ENCODE assay signal across 1 cellular context in the genomic region with DNA sequence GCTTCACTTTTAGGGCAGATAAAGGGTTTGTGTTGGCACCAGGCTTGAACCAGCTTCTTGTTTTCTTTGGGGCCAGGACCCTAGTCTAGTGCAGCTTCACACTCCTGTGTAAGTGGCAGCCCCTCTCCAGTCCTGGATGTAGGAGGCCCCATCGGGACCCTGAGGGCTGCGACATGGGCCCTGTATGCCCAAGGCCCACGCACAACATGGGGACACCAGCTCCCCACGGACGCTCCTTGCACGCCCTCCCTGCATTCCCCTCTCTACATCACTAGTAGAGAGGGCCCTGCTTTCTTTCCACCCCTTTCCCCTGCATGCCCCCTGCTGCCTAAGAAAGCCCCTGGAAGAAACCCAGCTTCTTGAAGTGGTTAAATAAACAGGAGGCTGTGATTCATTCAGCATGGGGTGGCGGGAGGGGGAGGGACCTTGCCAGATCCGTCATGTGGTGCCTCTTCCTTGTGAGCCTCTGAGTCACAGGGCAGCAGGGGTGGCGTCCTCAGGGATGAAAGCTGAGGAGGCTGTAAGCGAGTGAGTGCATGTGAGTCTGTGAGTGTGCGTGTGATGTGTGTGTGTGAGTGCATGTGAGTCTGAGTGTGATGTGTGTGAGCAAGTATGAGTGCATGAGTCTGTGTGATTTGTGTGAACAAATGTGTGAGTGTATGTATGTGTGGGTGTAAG.
TF ChIP-seq lines count a peak whose summit lies in the region.

No MANE protein-coding gene starts in this region.

TF ChIP-seq in HEK293, 187 proteins besides CTCF, POLR2A, EP300 and RAD21 (continued from another document and continues in another):
- TF ChIP-seq, protein P1, sequence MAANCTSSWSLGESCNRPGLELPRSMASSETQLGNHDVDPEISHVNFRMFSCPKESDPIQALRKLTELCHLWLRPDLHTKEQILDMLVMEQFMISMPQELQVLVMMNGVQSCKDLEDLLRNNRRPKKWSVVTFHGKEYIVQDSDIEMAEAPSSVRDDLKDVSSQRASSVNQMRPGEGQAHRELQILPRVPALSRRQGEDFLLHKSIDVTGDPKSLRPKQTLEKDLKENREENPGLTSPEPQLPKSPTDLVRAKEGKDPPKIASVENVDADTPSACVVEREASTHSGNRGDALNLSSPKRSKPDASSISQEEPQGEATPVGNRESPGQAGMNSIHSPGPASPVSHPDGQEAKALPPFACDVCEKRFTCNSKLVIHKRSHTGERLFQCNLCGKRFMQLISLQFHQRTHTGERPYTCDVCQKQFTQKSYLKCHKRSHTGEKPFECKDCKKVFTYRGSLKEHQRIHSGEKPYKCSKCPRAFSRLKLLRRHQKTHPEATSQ (tag by site-specific recombination; IDR thresholded peaks at IDR 0.05), result no peak
- no peak for TF ChIP-seq BCL11A (tag by site-specific recombination; IDR thresholded peaks at IDR 0.05; ENCODE audit: low read depth)
- no peak for TF ChIP-seq ZNF132 (tag by site-specific recombination; IDR thresholded peaks at IDR 0.05; ENCODE audit: borderline replicate concordance)
- no peak for TF ChIP-seq ZNF274 (IDR thresholded peaks at IDR 0.05; ENCODE audit: low read length)
- no peak for TF ChIP-seq ZNF274 (tag by site-specific recombination; IDR thresholded peaks at IDR 0.05; ENCODE audit: borderline replicate concordance)
- no peak for TF ChIP-seq ZNF624 (tag by site-specific recombination; IDR thresholded peaks at IDR 0.05)
- no peak for TF ChIP-seq ZNF214 (tag by site-specific recombination; IDR thresholded peaks at IDR 0.05; ENCODE audit: borderline replicate concordance)
- no peak for TF ChIP-seq ZNF16 (tag by site-specific recombination; IDR thresholded peaks at IDR 0.05; ENCODE audit: low read depth)
- TF ChIP-seq, protein P2, sequence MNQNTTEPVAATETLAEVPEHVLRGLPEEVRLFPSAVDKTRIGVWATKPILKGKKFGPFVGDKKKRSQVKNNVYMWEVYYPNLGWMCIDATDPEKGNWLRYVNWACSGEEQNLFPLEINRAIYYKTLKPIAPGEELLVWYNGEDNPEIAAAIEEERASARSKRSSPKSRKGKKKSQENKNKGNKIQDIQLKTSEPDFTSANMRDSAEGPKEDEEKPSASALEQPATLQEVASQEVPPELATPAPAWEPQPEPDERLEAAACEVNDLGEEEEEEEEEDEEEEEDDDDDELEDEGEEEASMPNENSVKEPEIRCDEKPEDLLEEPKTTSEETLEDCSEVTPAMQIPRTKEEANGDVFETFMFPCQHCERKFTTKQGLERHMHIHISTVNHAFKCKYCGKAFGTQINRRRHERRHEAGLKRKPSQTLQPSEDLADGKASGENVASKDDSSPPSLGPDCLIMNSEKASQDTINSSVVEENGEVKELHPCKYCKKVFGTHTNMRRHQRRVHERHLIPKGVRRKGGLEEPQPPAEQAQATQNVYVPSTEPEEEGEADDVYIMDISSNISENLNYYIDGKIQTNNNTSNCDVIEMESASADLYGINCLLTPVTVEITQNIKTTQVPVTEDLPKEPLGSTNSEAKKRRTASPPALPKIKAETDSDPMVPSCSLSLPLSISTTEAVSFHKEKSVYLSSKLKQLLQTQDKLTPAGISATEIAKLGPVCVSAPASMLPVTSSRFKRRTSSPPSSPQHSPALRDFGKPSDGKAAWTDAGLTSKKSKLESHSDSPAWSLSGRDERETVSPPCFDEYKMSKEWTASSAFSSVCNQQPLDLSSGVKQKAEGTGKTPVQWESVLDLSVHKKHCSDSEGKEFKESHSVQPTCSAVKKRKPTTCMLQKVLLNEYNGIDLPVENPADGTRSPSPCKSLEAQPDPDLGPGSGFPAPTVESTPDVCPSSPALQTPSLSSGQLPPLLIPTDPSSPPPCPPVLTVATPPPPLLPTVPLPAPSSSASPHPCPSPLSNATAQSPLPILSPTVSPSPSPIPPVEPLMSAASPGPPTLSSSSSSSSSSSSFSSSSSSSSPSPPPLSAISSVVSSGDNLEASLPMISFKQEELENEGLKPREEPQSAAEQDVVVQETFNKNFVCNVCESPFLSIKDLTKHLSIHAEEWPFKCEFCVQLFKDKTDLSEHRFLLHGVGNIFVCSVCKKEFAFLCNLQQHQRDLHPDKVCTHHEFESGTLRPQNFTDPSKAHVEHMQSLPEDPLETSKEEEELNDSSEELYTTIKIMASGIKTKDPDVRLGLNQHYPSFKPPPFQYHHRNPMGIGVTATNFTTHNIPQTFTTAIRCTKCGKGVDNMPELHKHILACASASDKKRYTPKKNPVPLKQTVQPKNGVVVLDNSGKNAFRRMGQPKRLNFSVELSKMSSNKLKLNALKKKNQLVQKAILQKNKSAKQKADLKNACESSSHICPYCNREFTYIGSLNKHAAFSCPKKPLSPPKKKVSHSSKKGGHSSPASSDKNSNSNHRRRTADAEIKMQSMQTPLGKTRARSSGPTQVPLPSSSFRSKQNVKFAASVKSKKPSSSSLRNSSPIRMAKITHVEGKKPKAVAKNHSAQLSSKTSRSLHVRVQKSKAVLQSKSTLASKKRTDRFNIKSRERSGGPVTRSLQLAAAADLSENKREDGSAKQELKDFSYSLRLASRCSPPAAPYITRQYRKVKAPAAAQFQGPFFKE (tag by site-specific recombination; IDR thresholded peaks at IDR 0.05; ENCODE audit: borderline replicate concordance), result no peak
- TF ChIP-seq, protein P3, sequence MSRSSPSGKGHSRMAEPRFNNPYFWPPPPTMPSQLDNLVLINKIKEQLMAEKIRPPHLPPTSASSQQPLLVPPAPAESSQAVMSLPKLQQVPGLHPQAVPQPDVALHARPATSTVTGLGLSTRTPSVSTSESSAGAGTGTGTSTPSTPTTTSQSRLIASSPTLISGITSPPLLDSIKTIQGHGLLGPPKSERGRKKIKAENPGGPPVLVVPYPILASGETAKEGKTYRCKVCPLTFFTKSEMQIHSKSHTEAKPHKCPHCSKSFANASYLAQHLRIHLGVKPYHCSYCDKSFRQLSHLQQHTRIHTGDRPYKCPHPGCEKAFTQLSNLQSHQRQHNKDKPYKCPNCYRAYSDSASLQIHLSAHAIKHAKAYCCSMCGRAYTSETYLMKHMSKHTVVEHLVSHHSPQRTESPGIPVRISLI (tag by site-specific recombination; IDR thresholded peaks at IDR 0.05), result no peak
- TF ChIP-seq KLF9 (tag by site-specific recombination; IDR thresholded peaks at IDR 0.05; ENCODE audit: low read depth), result peak; percentile 47; the same call in 1 of the 2 replicates
- TF ChIP-seq ZNF621 (tag by site-specific recombination; IDR thresholded peaks at IDR 0.05), result no peak
- no peak for TF ChIP-seq KLF7 (tag by site-specific recombination; IDR thresholded peaks at IDR 0.05; ENCODE audit: borderline replicate concordance)
- TF ChIP-seq ZNF112 (tag by site-specific recombination; IDR thresholded peaks at IDR 0.05), result no peak
- TF ChIP-seq, protein P4, sequence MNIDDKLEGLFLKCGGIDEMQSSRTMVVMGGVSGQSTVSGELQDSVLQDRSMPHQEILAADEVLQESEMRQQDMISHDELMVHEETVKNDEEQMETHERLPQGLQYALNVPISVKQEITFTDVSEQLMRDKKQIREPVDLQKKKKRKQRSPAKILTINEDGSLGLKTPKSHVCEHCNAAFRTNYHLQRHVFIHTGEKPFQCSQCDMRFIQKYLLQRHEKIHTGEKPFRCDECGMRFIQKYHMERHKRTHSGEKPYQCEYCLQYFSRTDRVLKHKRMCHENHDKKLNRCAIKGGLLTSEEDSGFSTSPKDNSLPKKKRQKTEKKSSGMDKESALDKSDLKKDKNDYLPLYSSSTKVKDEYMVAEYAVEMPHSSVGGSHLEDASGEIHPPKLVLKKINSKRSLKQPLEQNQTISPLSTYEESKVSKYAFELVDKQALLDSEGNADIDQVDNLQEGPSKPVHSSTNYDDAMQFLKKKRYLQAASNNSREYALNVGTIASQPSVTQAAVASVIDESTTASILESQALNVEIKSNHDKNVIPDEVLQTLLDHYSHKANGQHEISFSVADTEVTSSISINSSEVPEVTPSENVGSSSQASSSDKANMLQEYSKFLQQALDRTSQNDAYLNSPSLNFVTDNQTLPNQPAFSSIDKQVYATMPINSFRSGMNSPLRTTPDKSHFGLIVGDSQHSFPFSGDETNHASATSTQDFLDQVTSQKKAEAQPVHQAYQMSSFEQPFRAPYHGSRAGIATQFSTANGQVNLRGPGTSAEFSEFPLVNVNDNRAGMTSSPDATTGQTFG (tag by site-specific recombination; IDR thresholded peaks at IDR 0.05; ENCODE audit: borderline replicate concordance), result no peak
- no peak for TF ChIP-seq KLF16 (tag by site-specific recombination; IDR thresholded peaks at IDR 0.05)
- peak; percentile 95 for TF ChIP-seq ZBTB1 (tag by site-specific recombination; IDR thresholded peaks at IDR 0.05)
- no peak for TF ChIP-seq ZNF302 (tag by site-specific recombination; IDR thresholded peaks at IDR 0.05; ENCODE audit: low read depth)
- TF ChIP-seq ZBTB48 (tag by site-specific recombination; IDR thresholded peaks at IDR 0.05), result no peak
- no peak for TF ChIP-seq ZNF157 (tag by site-specific recombination; IDR thresholded peaks at IDR 0.05)
- TF ChIP-seq, protein P5, sequence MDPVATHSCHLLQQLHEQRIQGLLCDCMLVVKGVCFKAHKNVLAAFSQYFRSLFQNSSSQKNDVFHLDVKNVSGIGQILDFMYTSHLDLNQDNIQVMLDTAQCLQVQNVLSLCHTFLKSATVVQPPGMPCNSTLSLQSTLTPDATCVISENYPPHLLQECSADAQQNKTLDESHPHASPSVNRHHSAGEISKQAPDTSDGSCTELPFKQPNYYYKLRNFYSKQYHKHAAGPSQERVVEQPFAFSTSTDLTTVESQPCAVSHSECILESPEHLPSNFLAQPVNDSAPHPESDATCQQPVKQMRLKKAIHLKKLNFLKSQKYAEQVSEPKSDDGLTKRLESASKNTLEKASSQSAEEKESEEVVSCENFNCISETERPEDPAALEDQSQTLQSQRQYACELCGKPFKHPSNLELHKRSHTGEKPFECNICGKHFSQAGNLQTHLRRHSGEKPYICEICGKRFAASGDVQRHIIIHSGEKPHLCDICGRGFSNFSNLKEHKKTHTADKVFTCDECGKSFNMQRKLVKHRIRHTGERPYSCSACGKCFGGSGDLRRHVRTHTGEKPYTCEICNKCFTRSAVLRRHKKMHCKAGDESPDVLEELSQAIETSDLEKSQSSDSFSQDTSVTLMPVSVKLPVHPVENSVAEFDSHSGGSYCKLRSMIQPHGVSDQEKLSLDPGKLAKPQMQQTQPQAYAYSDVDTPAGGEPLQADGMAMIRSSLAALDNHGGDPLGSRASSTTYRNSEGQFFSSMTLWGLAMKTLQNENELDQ (tag by site-specific recombination; IDR thresholded peaks at IDR 0.05; ENCODE audit: low read depth), result no peak
- no peak for TF ChIP-seq ZNF169 (tag by site-specific recombination; IDR thresholded peaks at IDR 0.05)
- TF ChIP-seq ZNF596 (tag by site-specific recombination; IDR thresholded peaks at IDR 0.05), result no peak
- TF ChIP-seq, protein P6, sequence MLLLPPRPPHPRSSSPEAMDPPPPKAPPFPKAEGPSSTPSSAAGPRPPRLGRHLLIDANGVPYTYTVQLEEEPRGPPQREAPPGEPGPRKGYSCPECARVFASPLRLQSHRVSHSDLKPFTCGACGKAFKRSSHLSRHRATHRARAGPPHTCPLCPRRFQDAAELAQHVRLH (tag by site-specific recombination; IDR thresholded peaks at IDR 0.05), result no peak
- TF ChIP-seq, protein P7, sequence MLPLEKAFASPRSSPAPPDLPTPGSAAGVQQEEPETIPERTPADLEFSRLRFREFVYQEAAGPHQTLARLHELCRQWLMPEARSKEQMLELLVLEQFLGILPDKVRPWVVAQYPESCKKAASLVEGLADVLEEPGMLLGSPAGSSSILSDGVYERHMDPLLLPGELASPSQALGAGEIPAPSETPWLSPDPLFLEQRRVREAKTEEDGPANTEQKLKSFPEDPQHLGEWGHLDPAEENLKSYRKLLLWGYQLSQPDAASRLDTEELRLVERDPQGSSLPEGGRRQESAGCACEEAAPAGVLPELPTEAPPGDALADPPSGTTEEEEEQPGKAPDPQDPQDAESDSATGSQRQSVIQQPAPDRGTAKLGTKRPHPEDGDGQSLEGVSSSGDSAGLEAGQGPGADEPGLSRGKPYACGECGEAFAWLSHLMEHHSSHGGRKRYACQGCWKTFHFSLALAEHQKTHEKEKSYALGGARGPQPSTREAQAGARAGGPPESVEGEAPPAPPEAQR (tag by site-specific recombination; IDR thresholded peaks at IDR 0.05), result no peak
- peak; percentile 74 for TF ChIP-seq ZNF2 (tag by site-specific recombination; IDR thresholded peaks at IDR 0.05)
- TF ChIP-seq ZNF654 (tag by site-specific recombination; IDR thresholded peaks at IDR 0.05; ENCODE audit: low read depth), result no peak
- TF ChIP-seq GLI2 (tag by site-specific recombination; IDR thresholded peaks at IDR 0.05; ENCODE audit: borderline replicate concordance, low read depth), result no peak
- TF ChIP-seq ZNF658 (tag by site-specific recombination; IDR thresholded peaks at IDR 0.05), result no peak
- TF ChIP-seq ZNF561 (tag by site-specific recombination; IDR thresholded peaks at IDR 0.05; ENCODE audit: borderline replicate concordance), result no peak
- TF ChIP-seq ZNF24 (tag by site-specific recombination; IDR thresholded peaks at IDR 0.05), result peak; percentile 43; the same call in 1 of the 2 replicates
- TF ChIP-seq, protein P8, sequence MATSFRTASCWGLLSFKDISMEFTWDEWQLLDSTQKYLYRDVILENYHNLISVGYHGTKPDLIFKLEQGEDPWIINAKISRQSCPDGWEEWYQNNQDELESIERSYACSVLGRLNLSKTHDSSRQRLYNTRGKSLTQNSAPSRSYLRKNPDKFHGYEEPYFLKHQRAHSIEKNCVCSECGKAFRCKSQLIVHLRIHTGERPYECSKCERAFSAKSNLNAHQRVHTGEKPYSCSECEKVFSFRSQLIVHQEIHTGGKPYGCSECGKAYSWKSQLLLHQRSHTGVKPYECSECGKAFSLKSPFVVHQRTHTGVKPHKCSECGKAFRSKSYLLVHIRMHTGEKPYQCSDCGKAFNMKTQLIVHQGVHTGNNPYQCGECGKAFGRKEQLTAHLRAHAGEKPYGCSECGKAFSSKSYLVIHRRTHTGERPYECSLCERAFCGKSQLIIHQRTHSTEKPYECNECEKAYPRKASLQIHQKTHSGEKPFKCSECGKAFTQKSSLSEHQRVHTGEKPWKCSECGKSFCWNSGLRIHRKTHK (tag by site-specific recombination; IDR thresholded peaks at IDR 0.05), result no peak
- TF ChIP-seq, protein P9, sequence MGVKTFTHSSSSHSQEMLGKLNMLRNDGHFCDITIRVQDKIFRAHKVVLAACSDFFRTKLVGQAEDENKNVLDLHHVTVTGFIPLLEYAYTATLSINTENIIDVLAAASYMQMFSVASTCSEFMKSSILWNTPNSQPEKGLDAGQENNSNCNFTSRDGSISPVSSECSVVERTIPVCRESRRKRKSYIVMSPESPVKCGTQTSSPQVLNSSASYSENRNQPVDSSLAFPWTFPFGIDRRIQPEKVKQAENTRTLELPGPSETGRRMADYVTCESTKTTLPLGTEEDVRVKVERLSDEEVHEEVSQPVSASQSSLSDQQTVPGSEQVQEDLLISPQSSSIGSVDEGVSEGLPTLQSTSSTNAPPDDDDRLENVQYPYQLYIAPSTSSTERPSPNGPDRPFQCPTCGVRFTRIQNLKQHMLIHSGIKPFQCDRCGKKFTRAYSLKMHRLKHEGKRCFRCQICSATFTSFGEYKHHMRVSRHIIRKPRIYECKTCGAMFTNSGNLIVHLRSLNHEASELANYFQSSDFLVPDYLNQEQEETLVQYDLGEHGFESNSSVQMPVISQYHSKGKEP (tag by site-specific recombination; IDR thresholded peaks at IDR 0.05), result no peak
- TF ChIP-seq, protein P10, sequence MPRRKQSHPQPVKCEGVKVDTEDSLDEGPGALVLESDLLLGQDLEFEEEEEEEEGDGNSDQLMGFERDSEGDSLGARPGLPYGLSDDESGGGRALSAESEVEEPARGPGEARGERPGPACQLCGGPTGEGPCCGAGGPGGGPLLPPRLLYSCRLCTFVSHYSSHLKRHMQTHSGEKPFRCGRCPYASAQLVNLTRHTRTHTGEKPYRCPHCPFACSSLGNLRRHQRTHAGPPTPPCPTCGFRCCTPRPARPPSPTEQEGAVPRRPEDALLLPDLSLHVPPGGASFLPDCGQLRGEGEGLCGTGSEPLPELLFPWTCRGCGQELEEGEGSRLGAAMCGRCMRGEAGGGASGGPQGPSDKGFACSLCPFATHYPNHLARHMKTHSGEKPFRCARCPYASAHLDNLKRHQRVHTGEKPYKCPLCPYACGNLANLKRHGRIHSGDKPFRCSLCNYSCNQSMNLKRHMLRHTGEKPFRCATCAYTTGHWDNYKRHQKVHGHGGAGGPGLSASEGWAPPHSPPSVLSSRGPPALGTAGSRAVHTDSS (tag by site-specific recombination; IDR thresholded peaks at IDR 0.05), result no peak
- TF ChIP-seq ZSCAN23 (tag by site-specific recombination; IDR thresholded peaks at IDR 0.05), result 0 out of 2 replicates have a peak, but pooled peaks have one; percentile 65
